1 cellular context compared by ENCODE assay signal in the genomic region with DNA sequence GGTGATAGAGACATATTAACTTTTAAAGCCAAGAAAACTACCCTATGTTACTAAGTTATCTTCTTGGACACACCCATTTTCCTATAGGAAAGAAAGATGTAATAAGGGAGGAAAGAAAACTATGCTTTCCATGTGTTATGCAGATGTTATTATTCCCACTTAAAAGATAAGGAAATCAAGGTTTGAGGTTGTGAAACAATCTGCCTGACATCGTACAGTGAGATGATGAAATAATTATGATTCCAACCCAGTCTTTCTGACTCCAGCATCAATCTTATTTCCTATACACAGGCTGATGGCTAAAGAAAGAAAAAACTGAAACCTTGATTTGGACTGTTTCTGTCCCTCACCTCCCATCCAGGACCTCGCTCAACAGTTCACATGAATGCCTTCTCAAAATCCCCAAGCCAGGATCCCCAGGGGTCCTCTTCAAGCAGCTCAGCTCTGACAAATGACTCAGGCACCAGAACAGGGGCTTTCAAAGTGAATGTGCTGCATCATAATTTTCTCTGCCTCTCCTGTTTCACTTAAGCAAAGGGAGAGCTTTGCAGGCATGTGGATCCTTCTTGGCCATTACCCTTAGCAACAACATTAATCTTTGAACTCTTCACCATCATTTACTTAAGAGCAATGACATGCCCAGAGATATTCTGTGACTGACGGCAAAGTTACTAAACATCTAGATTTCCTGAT.
TF ChIP-seq lines count a peak whose summit lies in the region.

No MANE protein-coding gene starts in this region.

TF ChIP-seq in WTC11, 78 proteins besides CTCF, POLR2A, EP300 and RAD21:
- TF ChIP-seq, protein P1, sequence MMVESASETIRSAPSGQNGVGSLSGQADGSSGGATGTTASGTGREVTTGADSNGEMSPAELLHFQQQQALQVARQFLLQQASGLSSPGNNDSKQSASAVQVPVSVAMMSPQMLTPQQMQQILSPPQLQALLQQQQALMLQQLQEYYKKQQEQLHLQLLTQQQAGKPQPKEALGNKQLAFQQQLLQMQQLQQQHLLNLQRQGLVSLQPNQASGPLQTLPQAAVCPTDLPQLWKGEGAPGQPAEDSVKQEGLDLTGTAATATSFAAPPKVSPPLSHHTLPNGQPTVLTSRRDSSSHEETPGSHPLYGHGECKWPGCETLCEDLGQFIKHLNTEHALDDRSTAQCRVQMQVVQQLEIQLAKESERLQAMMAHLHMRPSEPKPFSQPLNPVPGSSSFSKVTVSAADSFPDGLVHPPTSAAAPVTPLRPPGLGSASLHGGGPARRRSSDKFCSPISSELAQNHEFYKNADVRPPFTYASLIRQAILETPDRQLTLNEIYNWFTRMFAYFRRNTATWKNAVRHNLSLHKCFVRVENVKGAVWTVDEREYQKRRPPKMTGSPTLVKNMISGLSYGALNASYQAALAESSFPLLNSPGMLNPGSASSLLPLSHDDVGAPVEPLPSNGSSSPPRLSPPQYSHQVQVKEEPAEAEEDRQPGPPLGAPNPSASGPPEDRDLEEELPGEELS (CRISPR knock-in tag; IDR thresholded peaks at IDR 0.05), result no peak
- TF ChIP-seq ZBTB43 (CRISPR knock-in tag; IDR thresholded peaks at IDR 0.05), result no peak
- TF ChIP-seq CREM (CRISPR knock-in tag; IDR thresholded peaks at IDR 0.05), result no peak
- no peak for TF ChIP-seq JUN (CRISPR knock-in tag; IDR thresholded peaks at IDR 0.05)
- no peak for TF ChIP-seq ZNF396 (CRISPR knock-in tag; IDR thresholded peaks at IDR 0.05; ENCODE audit: borderline replicate concordance)
- no peak for TF ChIP-seq ARID4B (CRISPR knock-in tag; IDR thresholded peaks at IDR 0.05; ENCODE audit: borderline replicate concordance)
- TF ChIP-seq ZNF219 (CRISPR knock-in tag; IDR thresholded peaks at IDR 0.05; ENCODE audit: borderline replicate concordance), result no peak
